ENCODE assay signal across 25 cellular contexts in genomic region chr4:55808187-55808586, GRCh38. TPM values are rescaled to one million over a fixed set of nuclear protein-coding genes. Genes with fewer than 3 reads are reported as not detected.
"Had no signal": no experiment of that assay in that cellular context is flagged by ENCODE, and none has a peak within 500 bp of the region (broad histone marks: within the 10 kb centered on the region; RNA-seq: fewer than 3 reads in every experiment).

No MANE protein-coding gene starts in this region.

- H3K4me1 Mint-ChIP-seq: activated naive CD8-positive, alpha-beta T cell treated with anti-CD3 and anti-CD28 coated beads, Interleukin-2, amount 10 ng/mL, durations not matched to agents 7 days and 5 days; central memory CD8-positive, alpha-beta T cell; stimulated activated naive B cell treated with anti-CD40 and anti-IgM and Interleukin-4, amounts not matched to agents 10 μg/mL and 1 μg/mL and 100 μg/mL, for 72 hours had no signal

- H3K9me3 Mint-ChIP-seq: activated naive CD8-positive, alpha-beta T cell treated with anti-CD3 and anti-CD28 coated beads, Interleukin-2, amount 10 ng/mL, durations not matched to agents 7 days and 5 days; central memory CD8-positive, alpha-beta T cell; natural killer cell treated with Interleukin-12 subunit alpha and Interleukin-12 subunit beta and Interleukin-15 and Interleukin-18, amount 100 ng/mL, for 72 hours had no signal

- H3K9me3 ChIP-seq: right atrium auricular region, tibial nerve had no signal

- ATAC-seq: foreskin keratinocyte; natural killer cell treated with Interleukin-12 subunit alpha and Interleukin-12 subunit beta and Interleukin-15 and Interleukin-18, amount 100 ng/mL, for 72 hours; stimulated activated naive B cell treated with anti-CD40 and anti-IgM and Interleukin-4, amounts not matched to agents 10 μg/mL and 1 μg/mL and 100 μg/mL, for 72 hours had no signal

- H3K36me3 ChIP-seq: brain microvascular endothelial cell, right atrium auricular region, tibial nerve had no signal

- H3K27ac Mint-ChIP-seq: activated naive CD8-positive, alpha-beta T cell treated with anti-CD3 and anti-CD28 coated beads, Interleukin-2, amount 10 ng/mL, durations not matched to agents 7 days and 5 days; natural killer cell treated with Interleukin-12 subunit alpha and Interleukin-12 subunit beta and Interleukin-15 and Interleukin-18, amount 100 ng/mL, for 72 hours; progenitor cell of endocrine pancreas; stimulated activated naive B cell treated with anti-CD40 and anti-IgM and Interleukin-4, amounts not matched to agents 10 μg/mL and 1 μg/mL and 100 μg/mL, for 72 hours had no signal

- H3K27me3 Mint-ChIP-seq: activated naive CD8-positive, alpha-beta T cell treated with anti-CD3 and anti-CD28 coated beads, Interleukin-2, amount 10 ng/mL, durations not matched to agents 7 days and 5 days; progenitor cell of endocrine pancreas had no signal

- H3K27me3 ChIP-seq: brain microvascular endothelial cell, right atrium auricular region, tibial nerve had no signal

- H3K4me3 Mint-ChIP-seq: activated naive CD8-positive, alpha-beta T cell treated with anti-CD3 and anti-CD28 coated beads, Interleukin-2, amount 10 ng/mL, durations not matched to agents 7 days and 5 days; central memory CD8-positive, alpha-beta T cell; natural killer cell treated with Interleukin-12 subunit alpha and Interleukin-12 subunit beta and Interleukin-15 and Interleukin-18, amount 100 ng/mL, for 72 hours; stimulated activated naive B cell treated with anti-CD40 and anti-IgM and Interleukin-4, amounts not matched to agents 10 μg/mL and 1 μg/mL and 100 μg/mL, for 72 hours had no signal

- H3K27ac ChIP-seq: brain microvascular endothelial cell, coronary artery, foreskin keratinocyte, right atrium auricular region, tibial nerve, VCaP had no signal

- H3K4me1 ChIP-seq: foreskin keratinocyte, right atrium auricular region, tibial nerve had no signal

- DNase-seq: activated CD4-positive, alpha-beta T cell treated with anti-CD3 and anti-CD28 coated beads for 1 hour; activated CD4-positive, alpha-beta T cell treated with anti-CD3 and anti-CD28 coated beads, Interleukin-2, amount 50 U/mL, for 4 hours; activated naive CD4-positive, alpha-beta T cell; activated naive CD8-positive, alpha-beta T cell treated with anti-CD3 and anti-CD28 coated beads, Interleukin-2, amount 10 ng/mL, durations not matched to agents 7 days and 5 days; activated T-cell treated with anti-CD3 and anti-CD28 coated beads for 4 hours; brain microvascular endothelial cell; effector CD4-positive, alpha-beta T cell; foreskin keratinocyte; kidney glomerular epithelial cell; occipital lobe; stimulated activated CD4-positive, alpha-beta T cell treated with anti-CD3 and anti-CD28 coated beads, Interleukin-15, amount 100 ng/mL, for 24 hours; stimulated activated CD4-positive, alpha-beta T cell treated with anti-CD3 and anti-CD28 coated beads, Interleukin-4, amount 100 ng/mL, for 1 hour; stimulated activated naive B cell treated with anti-CD40 and anti-IgM and Interleukin-4, amounts not matched to agents 10 μg/mL and 1 μg/mL and 100 μg/mL, for 72 hours; T1000 had no signal

- H3K4me3 ChIP-seq: coronary artery, right atrium auricular region, tibial nerve had no signal

- H3K36me3 Mint-ChIP-seq: activated naive CD8-positive, alpha-beta T cell treated with anti-CD3 and anti-CD28 coated beads, Interleukin-2, amount 10 ng/mL, durations not matched to agents 7 days and 5 days; natural killer cell treated with Interleukin-12 subunit alpha and Interleukin-12 subunit beta and Interleukin-15 and Interleukin-18, amount 100 ng/mL, for 72 hours; stimulated activated naive B cell treated with anti-CD40 and anti-IgM and Interleukin-4, amounts not matched to agents 10 μg/mL and 1 μg/mL and 100 μg/mL, for 72 hours had no signal

RNA-seq across cellular contexts. Expression of gene EXOC1L, which starts 11.4 kb away (rescaled TPM):
- total RNA-seq: activated naive CD8-positive, alpha-beta T cell treated with anti-CD3 and anti-CD28 coated beads, Interleukin-2, amount 10 ng/mL, durations not matched to agents 7 days and 5 days; endothelial cell of umbilical vein; foreskin keratinocyte; liver; mesenteric fat pad; natural killer cell treated with Interleukin-12 subunit alpha and Interleukin-12 subunit beta and Interleukin-15 and Interleukin-18, amount 100 ng/mL, for 72 hours; occipital lobe; progenitor cell of endocrine pancreas; right atrium auricular region; subcutaneous adipose tissue; tibial nerve had no signal
- polyA plus RNA-seq: endothelial cell of umbilical vein, foreskin keratinocyte, liver had no signal
